ENCODE assay signal across 8 cellular contexts in the genomic region with DNA sequence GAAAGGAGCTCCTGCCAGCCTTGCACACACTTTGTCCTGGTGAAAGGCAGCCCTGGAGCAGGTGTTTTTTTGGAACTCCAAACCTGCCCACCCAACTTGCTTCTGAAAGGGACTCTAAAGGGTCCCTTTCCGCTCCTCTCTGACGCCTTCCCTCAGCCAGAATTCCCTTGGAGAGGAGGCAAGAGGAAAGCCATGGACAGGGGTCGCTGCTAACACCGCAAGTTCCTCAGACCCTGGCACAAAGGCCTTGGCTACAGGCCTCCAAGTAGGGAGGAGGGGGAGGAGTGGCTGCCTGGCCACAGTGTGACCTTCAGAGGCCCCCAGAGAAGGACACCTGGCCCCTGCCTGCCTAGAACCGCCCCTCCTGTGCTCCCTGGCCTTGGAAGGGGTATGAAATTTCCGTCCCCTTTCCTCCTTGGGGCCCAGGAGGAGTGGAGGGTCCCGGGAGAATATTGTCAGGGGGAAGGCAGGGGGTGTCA. TPM values are rescaled to one million over a fixed set of nuclear protein-coding genes. Genes with fewer than 3 reads are reported as not detected.
DNase-seq lines count a peak whose midpoint lies in the region; ATAC-seq, FAIRE-seq and TF ChIP-seq lines count a peak whose summit lies in the region.

No MANE protein-coding gene starts in this region.

- H3K36me3 ChIP-seq in KMS-11 (ENCODE audit: insufficient read depth) (peaks cover 3% of the 10 kb centered on the region; the same call in 1 of the 2 replicates), GM12878 (ENCODE audit: control insufficient read depth in 2 of 2, insufficient read depth in 2 of 2, low read length in 1 of 2) (peaks cover 7 to 12% of the 10 kb centered on the region in 2 experiments; a peak in 3 of 4 replicates), kidney (ENCODE audit: control insufficient read depth in 1 of 2, insufficient read depth in 2 of 2, low read length in 2 of 2) (peaks cover 8 to 19% of the 10 kb centered on the region in 2 donors)

- H4K20me1 ChIP-seq in KMS-11 (ENCODE audit: insufficient read depth) = no peaks in the 10 kb centered on the region; the same call in 1 of the 2 replicates
- H4K20me1 ChIP-seq in GM12878 (ENCODE audit: control insufficient read depth, insufficient read depth) = peaks cover 10% of the 10 kb centered on the region; the same call in 1 of the 2 replicates

- peak overlapping the region; percentile 97 for H3K27ac ChIP-seq in C4-2B
- peak overlapping the region; percentile 98 for H3K27ac ChIP-seq in KMS-11
- H3K27ac ChIP-seq in GM12878 (ENCODE audit: control insufficient read depth, insufficient read depth) = peak overlapping the region; percentile 88
- peak overlapping the region; percentile 94 to 96 for H3K27ac ChIP-seq in kidney (ENCODE audit: low read depth in 2 of 2, low read length in 2 of 2)

- CTCF ChIA-PET in GM12878 (lab: Yijun Ruan, JAX) = interaction anchor here (0.6 to 5.9 kb wide), 37 partner anchors 9 to 324 kb away, joined by 3 to 70 read pairs (median 8); a partner anchor contains a TSS

- TSS peak; percentile 56 for BruUV-seq in GM12878 (replicated peaks; lab: Mats Ljungman, UMichigan)

- H3K9me3 ChIP-seq in GM12878 (replicated peaks; ENCODE audit: control insufficient read depth, insufficient read depth, low read length) = no peaks in the 10 kb centered on the region
- no peaks in the 10 kb centered on the region for H3K9me3 ChIP-seq in kidney (ENCODE audit: control insufficient read depth in 1 of 2, low read length in 2 of 2)

- H3K4me1 Mint-ChIP-seq in stimulated activated naive CD8-positive, alpha-beta T cell treated with anti-CD3 and anti-CD28 coated beads, Interleukin-15, amount 100 ng/mL, for 72 hours = peaks cover 62% of the 10 kb centered on the region

- H3K9ac ChIP-seq in KMS-11 = peak overlapping the region; percentile 100
- H3K9ac ChIP-seq in GM12878 (ENCODE audit: control insufficient read depth, insufficient read depth, low read length) = peak overlapping the region; percentile 90
- H3K9ac ChIP-seq in kidney (ENCODE audit: low read length in 2 of 2) = peak overlapping the region; percentile 61 to 99

- 63% methylated on average over 6 of the region's 7 CpGs for WGBS in GM12878 (ENCODE audit: insufficient coverage, insufficient replicate concordance, low lambda C conversion rate, missing lambda C conversion rate)

- no peaks in the 10 kb centered on the region for H3K9me3 Mint-ChIP-seq in stimulated activated naive CD8-positive, alpha-beta T cell treated with anti-CD3 and anti-CD28 coated beads, Interleukin-15, amount 100 ng/mL, for 72 hours

- intact Hi-C loops in GM12878 (cut with micrococcal nuclease; ENCODE audit: unreplicated experiment) = loop anchor here (1.0 to 5.0 kb wide), 3 partner anchors 105 to 229 kb away; no protein-coding TSS in a partner anchor
- intact Hi-C loops in kidney (cut with DNase I) = no loop called here

- no peak for DNase-seq in GM12878 (ENCODE audit: low read depth, low spot score)
- peak; percentile 64 for DNase-seq in kidney
- peak; percentile 19 to 33 for DNase-seq in stimulated activated naive CD8-positive, alpha-beta T cell treated with anti-CD3 and anti-CD28 coated beads, Interleukin-15, amount 100 ng/mL, for 72 hours
- DNase-seq in HPDE6-E6E7 (ENCODE audit: extremely low spot score) = no peak
- DNase-seq in foreskin melanocyte = no peak

- no peak for TF ChIP-seq EP300 in GM12878 (IDR thresholded peaks at IDR 0.05; ENCODE audit: borderline replicate concordance in 1 of 2, control insufficient read depth in 1 of 2, low read depth in 2 of 2, low read length in 2 of 2)

- H3K4me1 ChIP-seq in KMS-11 (ENCODE audit: low read depth, poor library complexity, severe bottlenecking) (peaks cover 38% of the 10 kb centered on the region), GM12878 (ENCODE audit: control insufficient read depth, insufficient read depth, low read length) (peaks cover 28% of the 10 kb centered on the region), kidney (ENCODE audit: control insufficient read depth in 1 of 2, insufficient read depth in 1 of 2, low read depth in 1 of 2, low read length in 2 of 2) (peaks cover 28 to 30% of the 10 kb centered on the region in 2 donors)

- SMC1A ChIA-PET in GM12878 (lab: Charles Lee; ENCODE audit: uncharacterized antibody, unreplicated experiment) = interaction anchor here (0.8 to 5.9 kb wide), 13 partner anchors 44 to 306 kb away, joined by 3 to 53 read pairs (median 7); no protein-coding TSS in a partner anchor

- no peak for TF ChIP-seq RAD21 in GM12878 (IDR thresholded peaks at IDR 0.05; ENCODE audit: insufficient read depth, low read depth, low read length)

- H3K4me2 ChIP-seq in KMS-11 (peak overlapping the region; percentile 80), GM12878 (ENCODE audit: control insufficient read depth, insufficient read depth) (peak overlapping the region; percentile 58)

- no peak for TF ChIP-seq CTCF in C4-2B (conservative IDR thresholded peaks at IDR 0.05)
- no peak for TF ChIP-seq CTCF in KMS-11 (conservative IDR thresholded peaks at IDR 0.05; ENCODE audit: low read depth, low read length)
- TF ChIP-seq CTCF in GM12878 (IDR thresholded peaks at IDR 0.05 in 2 of 3, conservative IDR thresholded peaks at IDR 0.05 in 1 of 3; ENCODE audit: control insufficient read depth in 2 of 3, extremely low read depth in 1 of 3, insufficient read depth in 1 of 3, low read depth in 3 of 3, low read length in 3 of 3) = no peak
- no peak for TF ChIP-seq CTCF in kidney (IDR thresholded peaks at IDR 0.05; ENCODE audit: borderline replicate concordance, extremely low read depth, insufficient read depth)

- FAIRE-seq in GM12878 (lab: Jason Lieb, UNC) (no peak), kidney (lab: Jason Lieb, UNC) (no peak)

- in situ Hi-C loops in GM12878 (cut with MboI) = loop anchor here (5.0 kb wide), 2 partner anchors 230 to 300 kb away; no protein-coding TSS in a partner anchor

- H3K4me3 ChIP-seq in KMS-11 (IDR thresholded peaks at IDR 0.05; ENCODE audit: insufficient read depth, low read depth, low read length) (no peak overlapping the region), GM12878 (peak overlapping the region; percentile 98), kidney (ENCODE audit: low read length in 2 of 2) (peak overlapping the region; percentile 76 to 97)

- H3K27me3 Mint-ChIP-seq in stimulated activated naive CD8-positive, alpha-beta T cell treated with anti-CD3 and anti-CD28 coated beads, Interleukin-15, amount 100 ng/mL, for 72 hours = no peaks in the 10 kb centered on the region

- TF ChIP-seq POLR2A in GM12878 (IDR thresholded peaks at IDR 0.05; ENCODE audit: low read depth, low read length) = peak; percentile 1; the same call in 1 of the 2 replicates

- RAD21 ChIA-PET in GM12878 (lab: Charles Lee; ENCODE audit: unreplicated experiment) = interaction anchor here (0.7 to 5.4 kb wide), 12 partner anchors 29 to 307 kb away, joined by 3 to 54 read pairs (median 12); no protein-coding TSS in a partner anchor

- no peaks in the 10 kb centered on the region for H3K27me3 ChIP-seq in KMS-11 (ENCODE audit: insufficient read depth, low read depth)
- H3K27me3 ChIP-seq in GM12878 (replicated peaks in 1 of 2; ENCODE audit: control insufficient read depth in 2 of 2, insufficient read depth in 2 of 2, low read length in 1 of 2) = no peaks in the 10 kb centered on the region

- ATAC-seq in GM12878 (no peak), HG03520 (IDR thresholded peaks at IDR 0.05; ENCODE audit: unreplicated experiment) (no peak)
- ATAC-seq in stimulated activated naive CD8-positive, alpha-beta T cell treated with anti-CD3 and anti-CD28 coated beads, Interleukin-15, amount 100 ng/mL, for 72 hours = no peak

- H3K27ac Mint-ChIP-seq in stimulated activated naive CD8-positive, alpha-beta T cell treated with anti-CD3 and anti-CD28 coated beads, Interleukin-15, amount 100 ng/mL, for 72 hours = peak overlapping the region; percentile 100

- H3K79me2 ChIP-seq in KMS-11 (ENCODE audit: insufficient read depth, low read depth) = peaks cover 76% of the 10 kb centered on the region
- H3K79me2 ChIP-seq in GM12878 (ENCODE audit: control insufficient read depth, insufficient read depth, low read length) = peaks cover 75% of the 10 kb centered on the region

- H2AFZ ChIP-seq in KMS-11 (ENCODE audit: low read depth) = no peak overlapping the region; the same call in 1 of the 2 replicates
- no peak overlapping the region for H2AFZ ChIP-seq in GM12878 (ENCODE audit: control insufficient read depth, low read depth, low read length)

- peak overlapping the region; percentile 87 to 93 for H3K4me3 Mint-ChIP-seq in stimulated activated naive CD8-positive, alpha-beta T cell treated with anti-CD3 and anti-CD28 coated beads, Interleukin-15, amount 100 ng/mL, for 72 hours

- POLR2A ChIA-PET in GM12878 (lab: Charles Lee) = interaction anchor here (0.9 to 3.1 kb wide), 7 partner anchors 34 to 308 kb away, joined by 3 to 12 read pairs (median 4); no protein-coding TSS in a partner anchor

TF ChIP-seq in GM12878, 131 proteins besides CTCF, POLR2A, EP300 and RAD21:
- TF ChIP-seq RAD51 (IDR thresholded peaks at IDR 0.05) (no peak), NFIC (IDR thresholded peaks at IDR 0.05; ENCODE audit: low read depth, low read length) (no peak), HDGF (IDR thresholded peaks at IDR 0.05) (no peak), FOS (IDR thresholded peaks at IDR 0.05; ENCODE audit: borderline replicate concordance, extremely low read depth, insufficient read length) (no peak), NR2F1 (conservative IDR thresholded peaks at IDR 0.05) (no peak)

RNA-seq across cellular contexts. Expression of a gene that starts 2.6 kb away (rescaled TPM):
- 183 and 202 TPM in 2 replicates for total RNA-seq in GM12878 (2013; cell fraction: nucleolus; rRNA removed)
- 23.2 and 26.8 TPM in 2 replicates for total RNA-seq in GM12878 (2014; rRNA removed)
- 11.1 and 11.4 TPM in 2 replicates for total RNA-seq in GM12878 (2014; rRNA removed; fragmentation: Illumina TruSeq; extraction: Trizol)
- total RNA-seq in GM12878 (2021) = 24.5 and 29.5 TPM in 2 replicates
- polyA plus RNA-seq in GM12878 (2011; ENCODE audit: low read depth) = 53.3 TPM
- 86.0 and 140 TPM in 2 replicates for polyA plus RNA-seq in GM12878 (2011; rRNA removed)
- polyA plus RNA-seq in GM12878 (2011; cell fraction: cytosol; rRNA removed) = 139 and 149 TPM in 2 replicates
- 331 and 548 TPM in 2 replicates for polyA plus RNA-seq in GM12878 (2011; cell fraction: nucleus; rRNA removed)
- 77.6 and 104 TPM in 2 replicates for polyA plus RNA-seq in GM12878 (2012)
- 18.1 and 22.4 TPM in 2 replicates for polyA plus RNA-seq in GM12878 (2014; fragmentation: Illumina TruSeq; extraction: Trizol)
- polyA plus RNA-seq in GM12878 (2014; fragmentation: Nextera tagmentation; extraction: Ambion mirVana) = 1 to 10 TPM; 2.9 to 4.3 TPM
- 25.6 and 27.2 TPM in 2 replicates for polyA plus RNA-seq in GM12878 (2014; rRNA removed)
- polyA plus RNA-seq in GM12878 (2016; fragmentation: Nextera tagmentation; extraction: Ambion mirVana) = 1 to 10 TPM in 1 of 2 experiments, under 1 TPM in 1; 0.96 to 1.3 TPM
- 232 and 237 TPM in 2 replicates for polyA minus RNA-seq in GM12878 (2011; rRNA and poly(A)+ RNA removed)
- 38.4 and 39.6 TPM in 2 replicates for polyA minus RNA-seq in GM12878 (2011; cell fraction: cytosol; rRNA and poly(A)+ RNA removed)
- polyA minus RNA-seq in GM12878 (2011; cell fraction: nucleus; rRNA and poly(A)+ RNA removed) = 127 and 145 TPM in 2 replicates
- 36.3 TPM for total RNA-seq in kidney
- 111 TPM for polyA plus RNA-seq in kidney (ENCODE audit: insufficient read depth, low read depth, low replicate concordance)

Comparison
In these comparisons a context has a peak if more than half of its experiments do, and no peak if none do; other contexts are left out.
1. DNase-seq: peak in kidney (single experiment) and stimulated activated naive CD8-positive, alpha-beta T cell treated with anti-CD3 and anti-CD28 coated beads, Interleukin-15, amount 100 ng/mL, for 72 hours (2 of 2); none in GM12878 (single experiment), HPDE6-E6E7 (single experiment) and foreskin melanocyte (single experiment).
2. Peak in every context shown above with its lines, with median percentiles within 50 percentile points of each other: H3K27ac ChIP-seq and H3K9ac ChIP-seq.